ENCODE assay signal across 16 cellular contexts in genomic region chr3:107989651-107990050, GRCh38.
DNase-seq lines count a peak whose midpoint lies in the region; ATAC-seq and TF ChIP-seq lines count a peak whose summit lies in the region.
"Had no signal": no experiment of that assay in that cellular context is flagged by ENCODE, and none has a peak within 500 bp of the region (broad histone marks: within the 10 kb centered on the region; RNA-seq: fewer than 3 reads in every experiment).

No MANE protein-coding gene starts in this region.

- H3K36me3 ChIP-seq in ACC112 (ENCODE audit: insufficient read depth, low read length) (no peaks in the 10 kb centered on the region), GM23338 (ENCODE audit: insufficient read depth) (no peaks in the 10 kb centered on the region), osteoblast (ENCODE audit: insufficient read depth, low read length) (no peaks in the 10 kb centered on the region), gastrocnemius medialis (no peaks in the 10 kb centered on the region)
- H3K36me3 ChIP-seq: MG63 had no signal

- peaks cover 3% of the 10 kb centered on the region; the same call in 1 of the 3 replicates for H3K4me1 Mint-ChIP-seq in GM23338
- H3K4me1 Mint-ChIP-seq in central memory CD8-positive, alpha-beta T cell: peaks cover 10% of the 10 kb centered on the region

- no peaks in the 10 kb centered on the region for H3K36me3 Mint-ChIP-seq in GM23338 (ENCODE audit: low read depth)
- no peaks in the 10 kb centered on the region for H3K36me3 Mint-ChIP-seq in central memory CD8-positive, alpha-beta T cell (ENCODE audit: insufficient read depth)

- H3K4me3 ChIP-seq in ACC112 (ENCODE audit: low read depth, low read length): no peak overlapping the region
- H3K4me3 ChIP-seq in GM23338: no peak overlapping the region
- H3K4me3 ChIP-seq in osteoblast (ENCODE audit: insufficient read depth, low read length): no peak overlapping the region
- H3K4me3 ChIP-seq in gastrocnemius medialis: no peak overlapping the region
- H3K4me3 ChIP-seq: MG63 had no signal

- no peak overlapping the region for H3K4me3 Mint-ChIP-seq in GM23338
- H3K4me3 Mint-ChIP-seq in central memory CD8-positive, alpha-beta T cell: no peak overlapping the region

- peaks cover 10% of the 10 kb centered on the region; the same call in 1 of the 2 replicates for H3K9me2 ChIP-seq in GM23338 (ENCODE audit: insufficient read depth)

- ATAC-seq in GM23338 (no peak), gastrocnemius medialis (no peak)
- no peak for ATAC-seq in central memory CD8-positive, alpha-beta T cell (replicated peaks; ENCODE audit: extremely low read depth, poor library complexity, severe bottlenecking)

- H3K9me3 ChIP-seq in osteoblast (ENCODE audit: low read depth, low read length) (no peaks in the 10 kb centered on the region), gastrocnemius medialis (no peaks in the 10 kb centered on the region)
- H3K9me3 ChIP-seq: Caco-2, MG63 had no signal

- H3K4me2 ChIP-seq in GM23338 (no peak overlapping the region), osteoblast (ENCODE audit: insufficient read depth, low read length) (no peak overlapping the region)
- H3K4me2 ChIP-seq: KMS-11 had no signal

- no peaks in the 10 kb centered on the region for H3K79me2 ChIP-seq in ACC112 (ENCODE audit: control insufficient read depth, insufficient read depth, low read length, unreplicated experiment)
- H3K79me2 ChIP-seq in GM23338 (replicated peaks; ENCODE audit: insufficient read depth): no peaks in the 10 kb centered on the region
- no peaks in the 10 kb centered on the region for H3K79me2 ChIP-seq in osteoblast (ENCODE audit: insufficient read depth, low read length)

- peaks cover 61% of the 10 kb centered on the region for H3K4me1 ChIP-seq in ACC112 (ENCODE audit: control insufficient read depth, insufficient read depth, low read length, unreplicated experiment)
- H3K4me1 ChIP-seq in GM23338 (ENCODE audit: insufficient read depth): no peaks in the 10 kb centered on the region
- peaks cover 41% of the 10 kb centered on the region for H3K4me1 ChIP-seq in osteoblast (ENCODE audit: insufficient read depth, low read length)
- H3K4me1 ChIP-seq in gastrocnemius medialis: peaks cover 2 to 15% of the 10 kb centered on the region in 2 donors
- H3K4me1 ChIP-seq: Caco-2 had no signal

- in situ Hi-C loops in gastrocnemius medialis (cut with MboI; ENCODE audit: low sequenced_read_pairs in 4 of 4): no loop called here

- H2AFZ ChIP-seq in ACC112 (ENCODE audit: low read length, unreplicated experiment) (peak overlapping the region; percentile 52), GM23338 (0 out of 2 replicates have a peak overlapping the region, but pooled peaks have one; percentile 39), osteoblast (ENCODE audit: low read length) (no peak overlapping the region)

- no peak for TF ChIP-seq POLR2A in gastrocnemius medialis (IDR thresholded peaks at IDR 0.05)

- no peak overlapping the region for H3K27ac Mint-ChIP-seq in GM23338
- H3K27ac Mint-ChIP-seq in central memory CD8-positive, alpha-beta T cell (ENCODE audit: low read depth): peak overlapping the region; percentile 55

- intact Hi-C loops in gastrocnemius medialis (cut with DNase I; ENCODE audit: low total_unique reads): loop anchor here (10.0 kb wide), 1 partner anchor 95 kb away; no protein-coding TSS in a partner anchor

- DNase-seq in GM23338 (ENCODE audit: low spot score): no peak
- no peak for DNase-seq in central memory CD8-positive, alpha-beta T cell (ENCODE audit: low spot score in 2 of 2)
- DNase-seq in renal cortical epithelial cell (ENCODE audit: low read depth): peak; percentile 48
- no peak for DNase-seq in NCI-H748 treated with DMSO at 0.1 percent for 48 hours (lab: John Stamatoyannopoulos, UW)
- no peak for DNase-seq in osteoblast (ENCODE audit: insufficient read length, low spot score, missing footprints)
- DNase-seq in gastrocnemius medialis: no peak
- DNase-seq: Caco-2, EL, MG63, NCI-H1105, NCI-H187, NCI-H345, Right ventricle myocardium superior had no signal

- H3K9me3 Mint-ChIP-seq in GM23338: no peaks in the 10 kb centered on the region
- H3K9me3 Mint-ChIP-seq in central memory CD8-positive, alpha-beta T cell: no peaks in the 10 kb centered on the region

- H3K27me3 Mint-ChIP-seq in GM23338 (ENCODE audit: insufficient read depth, low read depth, poor library complexity): peaks cover 6% of the 10 kb centered on the region
- no peaks in the 10 kb centered on the region for H3K27me3 Mint-ChIP-seq in central memory CD8-positive, alpha-beta T cell

- H3K27ac ChIP-seq in ACC112 (ENCODE audit: low read depth, low read length) (no peak overlapping the region), GM23338 (ENCODE audit: low read depth) (no peak overlapping the region), osteoblast (ENCODE audit: low read depth, low read length) (no peak overlapping the region), gastrocnemius medialis (no peak overlapping the region)
- H3K27ac ChIP-seq: C4-2B, KMS-11 had no signal

- TF ChIP-seq CTCF in GM23338 (conservative IDR thresholded peaks at IDR 0.05; ENCODE audit: low read depth in 2 of 2) (no peak), osteoblast (IDR thresholded peaks at IDR 0.05; ENCODE audit: extremely low read depth, low read depth, low read length) (no peak), gastrocnemius medialis (IDR thresholded peaks at IDR 0.05 in 4 of 5, conservative IDR thresholded peaks at IDR 0.05 in 1 of 5) (no peak)

- H4K20me1 ChIP-seq in GM23338 (replicated peaks; ENCODE audit: insufficient read depth): no peaks in the 10 kb centered on the region
- no peaks in the 10 kb centered on the region for H4K20me1 ChIP-seq in osteoblast (ENCODE audit: insufficient read depth, low read length)

- no peaks in the 10 kb centered on the region for H3F3A ChIP-seq in GM23338 (replicated peaks; ENCODE audit: low read depth)

- H3K27me3 ChIP-seq in ACC112 (ENCODE audit: insufficient read depth, low read length) (no peaks in the 10 kb centered on the region), GM23338 (ENCODE audit: insufficient read depth) (no peaks in the 10 kb centered on the region), osteoblast (ENCODE audit: insufficient read depth, low read length) (no peaks in the 10 kb centered on the region), gastrocnemius medialis (no peaks in the 10 kb centered on the region)
- H3K27me3 ChIP-seq: MG63 had no signal

TF ChIP-seq in GM23338, 12 proteins besides CTCF, POLR2A, EP300 and RAD21 (continues in another document):
- TF ChIP-seq ZNF462 (CRISPR knock-in tag; IDR thresholded peaks at IDR 0.05): no peak
- TF ChIP-seq EZH2 (IDR thresholded peaks at IDR 0.05; ENCODE audit: low read depth, unreplicated experiment): no peak
- TF ChIP-seq POLR2AphosphoS5 (IDR thresholded peaks at IDR 0.05; ENCODE audit: low read depth): no peak
